In genomic region chr5:14414615-14415515, GRCh38 we compare ENCODE assay signal across 9 cellular contexts.
A peak's percentile ranks its signal among the peaks of the same experiment; 100 is the strongest.
DNase-seq lines count a peak whose midpoint lies in the region; ATAC-seq, FAIRE-seq and TF ChIP-seq lines count a peak whose summit lies in the region.
"Had no signal": no experiment of that assay in that cellular context is flagged by ENCODE, and none has a peak within 500 bp of the region (broad histone marks: within the 10 kb centered on the region; RNA-seq: fewer than 3 reads in every experiment).

No MANE protein-coding gene starts in this region.

- H3K9ac ChIP-seq in GM12878 (ENCODE audit: control insufficient read depth, insufficient read depth, low read length): peak overlapping the region; percentile 64

- CTCF ChIA-PET in GM12878 (lab: Yijun Ruan, JAX): interaction anchor here (0.5 to 1.7 kb wide), 8 partner anchors 10 to 271 kb away, joined by 3 to 7 read pairs (median 3); no protein-coding TSS in a partner anchor

- SMC1A ChIA-PET in GM12878 (lab: Charles Lee; ENCODE audit: uncharacterized antibody, unreplicated experiment): interaction anchor here (0.6 to 4.1 kb wide), 12 partner anchors 11 to 272 kb away, joined by 3 to 15 read pairs (median 3); partner anchors contain the start of gene TRIO

- in situ Hi-C loops in GM12878 (cut with MboI): no loop called here

- TF ChIP-seq EP300 in GM12878 (IDR thresholded peaks at IDR 0.05; ENCODE audit: borderline replicate concordance in 1 of 2, control insufficient read depth in 1 of 2, low read depth in 2 of 2, low read length in 2 of 2): peak; percentile 34 to 64; a peak in 3 of 4 replicates

- peaks cover 41% of the 10 kb centered on the region for H3K4me1 ChIP-seq in GM12878 (ENCODE audit: control insufficient read depth, insufficient read depth, low read length)

- peak; percentile 96 for FAIRE-seq in GM12878 (lab: Jason Lieb, UNC)

- H3K79me2 ChIP-seq in GM12878 (ENCODE audit: control insufficient read depth, insufficient read depth, low read length): no peaks in the 10 kb centered on the region

- H3K27ac ChIP-seq in GM12878 (ENCODE audit: control insufficient read depth, insufficient read depth) (peak overlapping the region; percentile 91), coronary artery (no peak overlapping the region)
- H3K27ac ChIP-seq: ovary had no signal

- H4K20me1 ChIP-seq in GM12878 (ENCODE audit: control insufficient read depth, insufficient read depth): no peaks in the 10 kb centered on the region

- peak; percentile 27 for DNase-seq in stimulated activated CD4-positive, alpha-beta T cell treated with anti-CD3 and anti-CD28 coated beads, Interleukin-1b, Interleukin-23, amount 100 ng/mL, for 48 hours
- DNase-seq in stimulated activated CD4-positive, alpha-beta T cell treated with anti-CD3 and anti-CD28 coated beads, Interleukin-4, amount 100 ng/mL, for 4 hours: no peak
- peak; percentile 53 for DNase-seq in GM12878 (ENCODE audit: low read depth, low spot score)
- DNase-seq in HUDEP-2 (lab: John Stamatoyannopoulos, UW; ENCODE audit: unreplicated experiment in 76 of 76): no peak
- DNase-seq in coronary artery (ENCODE audit: low spot score): no peak
- no peak for DNase-seq in nucleus accumbens (lab: John Stamatoyannopoulos, UW)
- DNase-seq in RKO (ENCODE audit: low spot score): no peak

- 48% methylated on average over 22 of the region's 22 CpGs for WGBS in GM12878 (ENCODE audit: insufficient coverage, insufficient replicate concordance, low lambda C conversion rate, missing lambda C conversion rate)

- peaks cover 12 to 33% of the 10 kb centered on the region in 2 experiments for H3K36me3 ChIP-seq in GM12878 (ENCODE audit: control insufficient read depth in 2 of 2, insufficient read depth in 2 of 2, low read length in 1 of 2)
- H3K36me3 ChIP-seq: ovary had no signal

- no peaks in the 10 kb centered on the region for H3K9me3 ChIP-seq in GM12878 (replicated peaks; ENCODE audit: control insufficient read depth, insufficient read depth, low read length)
- H3K9me3 ChIP-seq: ovary had no signal

- peak overlapping the region; percentile 32; the same call in 1 of the 2 replicates for H3K4me3 ChIP-seq in GM12878
- no peak overlapping the region for H3K4me3 ChIP-seq in coronary artery
- H3K4me3 ChIP-seq: ovary had no signal

- peak; percentile 13; the same call in 1 of the 2 replicates for TF ChIP-seq RAD21 in GM12878 (IDR thresholded peaks at IDR 0.05; ENCODE audit: insufficient read depth, low read depth, low read length)

- BruUV-seq in GM12878 (replicated peaks; lab: Mats Ljungman, UMichigan): no TSS peak

- intact Hi-C loops in GM12878 (cut with micrococcal nuclease; ENCODE audit: unreplicated experiment): no loop called here

- H3K4me2 ChIP-seq in GM12878 (ENCODE audit: control insufficient read depth, insufficient read depth): peak overlapping the region; percentile 52

- peak overlapping the region; percentile 15; the same call in 1 of the 2 replicates for H2AFZ ChIP-seq in GM12878 (ENCODE audit: control insufficient read depth, low read depth, low read length)

- POLR2A ChIA-PET in GM12878 (lab: Charles Lee): no interaction called here

- peak; percentile 42; the same call in 1 of the 2 replicates for TF ChIP-seq POLR2A in GM12878 (IDR thresholded peaks at IDR 0.05; ENCODE audit: low read depth, low read length)

- TF ChIP-seq CTCF in GM12878 (IDR thresholded peaks at IDR 0.05 in 2 of 3, conservative IDR thresholded peaks at IDR 0.05 in 1 of 3; ENCODE audit: control insufficient read depth in 2 of 3, extremely low read depth in 1 of 3, insufficient read depth in 1 of 3, low read depth in 3 of 3, low read length in 3 of 3) (no peak), coronary artery (IDR thresholded peaks at IDR 0.05) (no peak)

- RAD21 ChIA-PET in GM12878 (lab: Charles Lee; ENCODE audit: unreplicated experiment): interaction anchor here (0.6 to 1.7 kb wide), 8 partner anchors 9 to 234 kb away, joined by 3 to 7 read pairs (median 4); no protein-coding TSS in a partner anchor

- H3K27me3 ChIP-seq in GM12878 (replicated peaks in 1 of 2; ENCODE audit: control insufficient read depth in 2 of 2, insufficient read depth in 2 of 2, low read length in 1 of 2): no peaks in the 10 kb centered on the region
- H3K27me3 ChIP-seq: ovary had no signal

- ATAC-seq in HG03280 (IDR thresholded peaks at IDR 0.05; ENCODE audit: unreplicated experiment): peak; percentile 55
- ATAC-seq in GM12878: peak; percentile 86

TF ChIP-seq in GM12878, 131 proteins besides CTCF, POLR2A, EP300 and RAD21 (continues in another document):
- TF ChIP-seq FOXM1 (IDR thresholded peaks at IDR 0.05; ENCODE audit: low read depth, low read length) (peak; percentile 80), JUNB (IDR thresholded peaks at IDR 0.05) (peak; percentile 93), ZNF217 (IDR thresholded peaks at IDR 0.05) (0 out of 2 replicates have a peak, but pooled peaks have one; percentile 19), NR2C2 (IDR thresholded peaks at IDR 0.05; ENCODE audit: borderline replicate concordance, control insufficient read depth, insufficient read length, low read depth) (no peak), MXI1 (IDR thresholded peaks at IDR 0.05; ENCODE audit: low read depth, low read length) (no peak), PAX8 (IDR thresholded peaks at IDR 0.05) (no peak), CBX3 (IDR thresholded peaks at IDR 0.05; ENCODE audit: borderline replicate concordance, low read depth) (no peak), FOXK2 (IDR thresholded peaks at IDR 0.05) (no peak), EGR1 (IDR thresholded peaks at IDR 0.05; ENCODE audit: borderline replicate concordance in 1 of 2, low read depth in 2 of 2, low read length in 2 of 2) (peak in 1 of 2 experiments; percentile 61; a peak in 1 of 3 replicates), CHD1 (IDR thresholded peaks at IDR 0.05; ENCODE audit: low read depth, low read length) (no peak), TCF7 (IDR thresholded peaks at IDR 0.05; ENCODE audit: borderline replicate concordance) (peak; percentile 91), ZNF592 (IDR thresholded peaks at IDR 0.05) (0 out of 2 replicates have a peak, but pooled peaks have one; percentile 10), USF1 (IDR thresholded peaks at IDR 0.05; ENCODE audit: borderline replicate concordance, extremely low read length, insufficient read depth, low read depth, low read length) (no peak), BCL11A (IDR thresholded peaks at IDR 0.05; ENCODE audit: low read depth, low read length) (peak; percentile 78), ATF7 (IDR thresholded peaks at IDR 0.05; ENCODE audit: low read depth) (peak; percentile 45; the same call in 1 of the 2 replicates), SMAD1 (IDR thresholded peaks at IDR 0.05; ENCODE audit: low read depth, partially characterized antibody) (no peak), RBBP5 (conservative IDR thresholded peaks at IDR 0.05) (no peak), RB1 (IDR thresholded peaks at IDR 0.05; ENCODE audit: borderline replicate concordance) (no peak)

Comparison
In these comparisons a context has a peak if more than half of its experiments do, and no peak if none do; other contexts are left out.
1. DNase-seq: peak in stimulated activated CD4-positive, alpha-beta T cell treated with anti-CD3 and anti-CD28 coated beads, Interleukin-1b, Interleukin-23, amount 100 ng/mL, for 48 hours (single experiment) and GM12878 (single experiment); none in stimulated activated CD4-positive, alpha-beta T cell treated with anti-CD3 and anti-CD28 coated beads, Interleukin-4, amount 100 ng/mL, for 4 hours (0 of 2), HUDEP-2 (0 of 76), coronary artery (single experiment), nucleus accumbens (0 of 56) and RKO (single experiment).